34 cellular contexts compared by ENCODE assay signal in genomic region chr10:85445702-85446101, GRCh38.
A peak's percentile ranks its signal among the peaks of the same experiment; 100 is the strongest.
DNase-seq lines count a peak whose midpoint lies in the region; ATAC-seq and TF ChIP-seq lines count a peak whose summit lies in the region.
"Had no signal": no experiment of that assay in that cellular context is flagged by ENCODE, and none has a peak within 500 bp of the region (broad histone marks: within the 10 kb centered on the region; RNA-seq: fewer than 3 reads in every experiment).

No MANE protein-coding gene starts in this region.

- no peaks in the 10 kb centered on the region for H4K20me1 ChIP-seq in neural cell (ENCODE audit: insufficient read depth)
- H4K20me1 ChIP-seq: BLaER1; BLaER1 treated with 17β-estradiol and CSF1 and Interleukin-3, amounts not matched to agents 10 nM and 100 nM had no signal

- H2AFZ ChIP-seq in neural cell (ENCODE audit: low read depth, low read length) (no peak overlapping the region), trophoblast cell (ENCODE audit: insufficient read depth, low read length, poor library complexity) (no peak overlapping the region)

- H3K9me3 ChIP-seq in esophagus muscularis mucosa: no peaks in the 10 kb centered on the region
- no peaks in the 10 kb centered on the region for H3K9me3 ChIP-seq in neural cell (ENCODE audit: low read length)
- H3K9me3 ChIP-seq in trophoblast cell (ENCODE audit: insufficient read depth, low read depth, low read length): peaks cover 2% of the 10 kb centered on the region
- H3K9me3 ChIP-seq: A549; BE2C; BLaER1; BLaER1 treated with 17β-estradiol and CSF1 and Interleukin-3, amounts not matched to agents 10 nM and 100 nM; Caco-2 had no signal

- no peaks in the 10 kb centered on the region for H3K36me3 Mint-ChIP-seq in activated T-helper 17 cell treated with anti-CD3 and anti-CD28 coated beads, Interleukin-2, amount 50 U/mL, for 72 hours (ENCODE audit: low read depth)
- H3K36me3 Mint-ChIP-seq: CD14-positive monocyte; CD4-positive, alpha-beta memory T cell; CD4-positive, CD25-positive, alpha-beta regulatory T cell; CD8-positive, alpha-beta memory T cell; CD8-positive, alpha-beta T cell had no signal

- no peak overlapping the region for H3K23ac ChIP-seq in trophoblast cell (ENCODE audit: low read length)

- H3K4me1 ChIP-seq in esophagus muscularis mucosa: no peaks in the 10 kb centered on the region
- H3K4me1 ChIP-seq in trophoblast cell (ENCODE audit: control insufficient read depth in 1 of 2, insufficient read depth in 2 of 2, low read length in 2 of 2): no peaks in the 10 kb centered on the region
- H3K4me1 ChIP-seq: A549, BE2C, BLaER1, Caco-2 had no signal

- no peak overlapping the region for H3K4me3 Mint-ChIP-seq in activated T-helper 17 cell treated with anti-CD3 and anti-CD28 coated beads, Interleukin-2, amount 50 U/mL, for 72 hours
- H3K4me3 Mint-ChIP-seq: B cell; CD14-positive monocyte; CD4-positive, alpha-beta memory T cell; CD4-positive, alpha-beta T cell; CD4-positive, CD25-positive, alpha-beta regulatory T cell; CD8-positive, alpha-beta memory T cell; CD8-positive, alpha-beta T cell had no signal

- H3K27ac ChIP-seq in esophagus muscularis mucosa (replicated peaks in 1 of 4) (no peak overlapping the region), neural cell (ENCODE audit: low read length) (peak overlapping the region; percentile 10), trophoblast cell (ENCODE audit: low read depth, low read length) (no peak overlapping the region)
- H3K27ac ChIP-seq: 22Rv1, A549, BLaER1, C4-2B had no signal

- no peak for ATAC-seq in activated T-helper 17 cell treated with anti-CD3 and anti-CD28 coated beads, Interleukin-2, amount 50 U/mL, for 72 hours (replicated peaks)
- ATAC-seq: A549; CD8-positive, alpha-beta T cell had no signal

- TF ChIP-seq POLR2A in esophagus muscularis mucosa (IDR thresholded peaks at IDR 0.05; ENCODE audit: low read depth): no peak

- no peaks in the 10 kb centered on the region for H3K36me3 ChIP-seq in esophagus muscularis mucosa
- H3K36me3 ChIP-seq in neural cell (ENCODE audit: insufficient read depth, low read length): no peaks in the 10 kb centered on the region
- H3K36me3 ChIP-seq in trophoblast cell (ENCODE audit: control insufficient read depth in 1 of 2, insufficient read depth in 2 of 2, low read length in 2 of 2): no peaks in the 10 kb centered on the region
- H3K36me3 ChIP-seq: BE2C; BLaER1; BLaER1 treated with 17β-estradiol and CSF1 and Interleukin-3, amounts not matched to agents 10 nM and 100 nM had no signal

- DNase-seq in esophagus muscularis mucosa (ENCODE audit: extremely low spot score): peak; percentile 17
- DNase-seq in left kidney (ENCODE audit: low read depth, low spot score): peak; percentile 9
- peak; percentile 26 to 76 for DNase-seq in trophoblast cell
- DNase-seq in NCI-H2081 treated with DMSO at 0.1 percent for 48 hours (lab: John Stamatoyannopoulos, UW): no peak
- DNase-seq in DMS 273 treated with DMSO at 0.1 percent for 48 hours (lab: John Stamatoyannopoulos, UW): no peak
- no peak for DNase-seq in NCI-H1105 (lab: John Stamatoyannopoulos, UW)
- DNase-seq: 8988T; ACHN; AML-193; BE2C; C1 segment of cervical spinal cord; Caco-2; Calu3; CD4-positive, alpha-beta memory T cell; CD4-positive, alpha-beta T cell; CD4-positive, CD25-positive, alpha-beta regulatory T cell; CD8-positive, alpha-beta memory T cell; CD8-positive, alpha-beta T cell; COR-L47; DMS153; DMS53; DMS79; DMS79 treated with DMSO at 0.1 percent for 48 hours; DND-41; EL had no signal

- H3F3A ChIP-seq in neural cell (ENCODE audit: insufficient read depth, low read length, poor library complexity, severe bottlenecking): no peaks in the 10 kb centered on the region

- no peaks in the 10 kb centered on the region for H3K79me2 ChIP-seq in neural cell (replicated peaks; ENCODE audit: insufficient read depth, low read length)
- H3K79me2 ChIP-seq in trophoblast cell (ENCODE audit: control insufficient read depth, insufficient read depth, low read length, poor library complexity): no peaks in the 10 kb centered on the region

- no peaks in the 10 kb centered on the region for H3K27me3 Mint-ChIP-seq in activated T-helper 17 cell treated with anti-CD3 and anti-CD28 coated beads, Interleukin-2, amount 50 U/mL, for 72 hours
- H3K27me3 Mint-ChIP-seq: B cell had no signal

- no peak overlapping the region for H2AK5ac ChIP-seq in trophoblast cell (ENCODE audit: low read length)

- H3K4me3 ChIP-seq in esophagus muscularis mucosa (no peak overlapping the region), neural cell (ENCODE audit: low read length) (no peak overlapping the region), trophoblast cell (ENCODE audit: low read depth, low read length) (no peak overlapping the region)
- H3K4me3 ChIP-seq: A549; BLaER1; BLaER1 treated with 17β-estradiol and CSF1 and Interleukin-3, amounts not matched to agents 10 nM and 100 nM had no signal

- no peak overlapping the region for H2BK5ac ChIP-seq in trophoblast cell (ENCODE audit: low read depth, low read length, poor library complexity)

- 15% methylated on average over 2 of the region's 2 CpGs for WGBS in esophagus muscularis mucosa
- WGBS in trophoblast cell (ENCODE audit: extremely low coverage, insufficient coverage, insufficient read length): no CpG with 5 or more reads among the region's 2 CpGs

- H3K27ac Mint-ChIP-seq in activated T-helper 17 cell treated with anti-CD3 and anti-CD28 coated beads, Interleukin-2, amount 50 U/mL, for 72 hours: no peak overlapping the region
- H3K27ac Mint-ChIP-seq: B cell; CD14-positive monocyte; CD4-positive, alpha-beta memory T cell; CD4-positive, alpha-beta T cell; CD8-positive, alpha-beta memory T cell; CD8-positive, alpha-beta T cell had no signal

- H2BK12ac ChIP-seq in trophoblast cell (ENCODE audit: low read length): no peak overlapping the region

- H4K91ac ChIP-seq in trophoblast cell (ENCODE audit: low read depth, low read length): no peak overlapping the region

- TF ChIP-seq CTCF in esophagus muscularis mucosa (IDR thresholded peaks at IDR 0.05): no peak
- TF ChIP-seq CTCF in neural cell (IDR thresholded peaks at IDR 0.05; ENCODE audit: poor library complexity, severe bottlenecking): no peak

- no peak overlapping the region for H3K18ac ChIP-seq in trophoblast cell (ENCODE audit: low read length)

- peak; percentile 14 for TF ChIP-seq RAD21 in neural cell (conservative IDR thresholded peaks at IDR 0.05)

- H3K9me2 ChIP-seq in neural cell (ENCODE audit: insufficient read depth, low read length): no peaks in the 10 kb centered on the region

- H3K4me2 ChIP-seq in neural cell (ENCODE audit: low read length) (no peak overlapping the region), trophoblast cell (ENCODE audit: low read length) (no peak overlapping the region)
- H3K4me2 ChIP-seq: A549, BLaER1 had no signal

- H3K27me3 ChIP-seq in esophagus muscularis mucosa: no peaks in the 10 kb centered on the region
- no peaks in the 10 kb centered on the region for H3K27me3 ChIP-seq in neural cell (ENCODE audit: insufficient read depth, low read depth, low read length)
- no peaks in the 10 kb centered on the region for H3K27me3 ChIP-seq in trophoblast cell (ENCODE audit: insufficient read depth, low read length)
- H3K27me3 ChIP-seq: BE2C; BLaER1; BLaER1 treated with 17β-estradiol and CSF1 and Interleukin-3, amounts not matched to agents 10 nM and 100 nM had no signal

- no peaks in the 10 kb centered on the region for H3K4me1 Mint-ChIP-seq in activated T-helper 17 cell treated with anti-CD3 and anti-CD28 coated beads, Interleukin-2, amount 50 U/mL, for 72 hours
- H3K4me1 Mint-ChIP-seq: B cell; CD4-positive, alpha-beta memory T cell; CD4-positive, CD25-positive, alpha-beta regulatory T cell; CD8-positive, alpha-beta memory T cell had no signal

- H4K8ac ChIP-seq in trophoblast cell (ENCODE audit: low read depth, low read length): no peak overlapping the region

- H3K14ac ChIP-seq in trophoblast cell (ENCODE audit: low read length): no peak overlapping the region

- H3K9ac ChIP-seq in neural cell (ENCODE audit: low read length) (no peak overlapping the region), trophoblast cell (ENCODE audit: low read length) (no peak overlapping the region)
- H3K9ac ChIP-seq: BLaER1; BLaER1 treated with 17β-estradiol and CSF1 and Interleukin-3, amounts not matched to agents 10 nM and 100 nM had no signal

- no peak overlapping the region for H2BK120ac ChIP-seq in trophoblast cell (ENCODE audit: insufficient read depth, low read length, poor library complexity)

- no peak overlapping the region for H3K4ac ChIP-seq in trophoblast cell (ENCODE audit: low read depth, low read length)

- TF ChIP-seq EP300 in esophagus muscularis mucosa (IDR thresholded peaks at IDR 0.05): no peak
- peak; percentile 95 for TF ChIP-seq EP300 in neural cell (conservative IDR thresholded peaks at IDR 0.05; ENCODE audit: poor library complexity, severe bottlenecking)

- intact Hi-C loops in esophagus muscularis mucosa (cut with DNase I): no loop called here

- H4K12ac ChIP-seq in trophoblast cell (ENCODE audit: low read depth, low read length): no peak overlapping the region

- H3K9me3 Mint-ChIP-seq in activated T-helper 17 cell treated with anti-CD3 and anti-CD28 coated beads, Interleukin-2, amount 50 U/mL, for 72 hours: no peaks in the 10 kb centered on the region
- H3K9me3 Mint-ChIP-seq: CD4-positive, alpha-beta memory T cell; CD4-positive, alpha-beta T cell; CD8-positive, alpha-beta T cell had no signal

- H3K79me1 ChIP-seq in trophoblast cell (ENCODE audit: low read length): peaks cover 2% of the 10 kb centered on the region

TF ChIP-seq in neural cell, 6 proteins besides CTCF, POLR2A, EP300 and RAD21 (continues in another document):
- peak; percentile 93 for TF ChIP-seq POLR2AphosphoS5 (IDR thresholded peaks at IDR 0.05)
- no peak for TF ChIP-seq MXI1 (conservative IDR thresholded peaks at IDR 0.05; ENCODE audit: poor library complexity, severe bottlenecking)
- TF ChIP-seq TAF1 (IDR thresholded peaks at IDR 0.05; ENCODE audit: low read depth): no peak
- no peak for TF ChIP-seq EZH2 (IDR thresholded peaks at IDR 0.05; ENCODE audit: borderline replicate concordance, insufficient read depth, low read length, poor library complexity, severe bottlenecking)

Comparison
In these comparisons a context has a peak if more than half of its experiments do, and no peak if none do; other contexts are left out.
1. DNase-seq: peak in esophagus muscularis mucosa (single experiment), left kidney (single experiment) and trophoblast cell (2 of 2); none in NCI-H2081 treated with DMSO at 0.1 percent for 48 hours (single experiment), DMS 273 treated with DMSO at 0.1 percent for 48 hours (single experiment) and NCI-H1105 (single experiment).